ENCODE assay signal across 1 cellular context in the genomic region with DNA sequence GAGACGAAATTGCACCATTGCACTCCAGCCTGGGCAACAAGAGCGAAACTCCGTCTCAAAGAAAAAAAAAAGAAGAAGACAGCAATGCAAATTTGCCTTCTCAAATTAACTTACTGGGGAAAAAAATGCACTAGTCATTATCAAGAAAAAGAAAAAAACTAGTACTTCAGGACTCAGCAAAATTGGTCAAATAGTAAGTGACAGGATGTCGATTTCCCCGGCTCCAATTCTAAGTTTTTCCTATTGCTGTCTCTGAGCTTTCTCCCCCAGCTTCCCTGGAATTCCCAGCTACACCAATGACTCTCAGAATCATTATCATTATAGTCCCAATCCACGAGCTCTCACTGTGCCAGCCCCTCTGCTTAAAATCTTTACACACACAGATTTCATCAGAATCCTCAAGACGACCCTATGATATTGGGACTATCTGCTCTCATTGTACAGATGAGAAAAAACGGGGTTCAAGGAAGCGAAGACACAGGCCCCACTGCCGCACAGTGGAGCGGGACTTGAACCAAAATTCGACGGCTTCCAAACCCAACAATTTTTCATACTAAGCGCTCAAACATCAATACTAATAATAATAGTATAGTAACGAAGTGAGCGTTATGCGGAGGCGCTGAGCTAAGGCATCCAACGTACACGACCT.
TF ChIP-seq lines count a peak whose summit lies in the region.

No MANE protein-coding gene starts in this region.

TF ChIP-seq in K562, 482 proteins besides CTCF, POLR2A, EP300 and RAD21 (continued from another document):
- TF ChIP-seq, protein P1, sequence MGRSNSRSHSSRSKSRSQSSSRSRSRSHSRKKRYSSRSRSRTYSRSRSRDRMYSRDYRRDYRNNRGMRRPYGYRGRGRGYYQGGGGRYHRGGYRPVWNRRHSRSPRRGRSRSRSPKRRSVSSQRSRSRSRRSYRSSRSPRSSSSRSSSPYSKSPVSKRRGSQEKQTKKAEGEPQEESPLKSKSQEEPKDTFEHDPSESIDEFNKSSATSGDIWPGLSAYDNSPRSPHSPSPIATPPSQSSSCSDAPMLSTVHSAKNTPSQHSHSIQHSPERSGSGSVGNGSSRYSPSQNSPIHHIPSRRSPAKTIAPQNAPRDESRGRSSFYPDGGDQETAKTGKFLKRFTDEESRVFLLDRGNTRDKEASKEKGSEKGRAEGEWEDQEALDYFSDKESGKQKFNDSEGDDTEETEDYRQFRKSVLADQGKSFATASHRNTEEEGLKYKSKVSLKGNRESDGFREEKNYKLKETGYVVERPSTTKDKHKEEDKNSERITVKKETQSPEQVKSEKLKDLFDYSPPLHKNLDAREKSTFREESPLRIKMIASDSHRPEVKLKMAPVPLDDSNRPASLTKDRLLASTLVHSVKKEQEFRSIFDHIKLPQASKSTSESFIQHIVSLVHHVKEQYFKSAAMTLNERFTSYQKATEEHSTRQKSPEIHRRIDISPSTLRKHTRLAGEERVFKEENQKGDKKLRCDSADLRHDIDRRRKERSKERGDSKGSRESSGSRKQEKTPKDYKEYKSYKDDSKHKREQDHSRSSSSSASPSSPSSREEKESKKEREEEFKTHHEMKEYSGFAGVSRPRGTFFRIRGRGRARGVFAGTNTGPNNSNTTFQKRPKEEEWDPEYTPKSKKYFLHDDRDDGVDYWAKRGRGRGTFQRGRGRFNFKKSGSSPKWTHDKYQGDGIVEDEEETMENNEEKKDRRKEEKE (IDR thresholded peaks at IDR 0.05; ENCODE audit: borderline replicate concordance in 1 of 2, control insufficient read depth in 1 of 2, low read depth in 2 of 2, low read length in 1 of 2) = no peak
- TF ChIP-seq, protein P2, sequence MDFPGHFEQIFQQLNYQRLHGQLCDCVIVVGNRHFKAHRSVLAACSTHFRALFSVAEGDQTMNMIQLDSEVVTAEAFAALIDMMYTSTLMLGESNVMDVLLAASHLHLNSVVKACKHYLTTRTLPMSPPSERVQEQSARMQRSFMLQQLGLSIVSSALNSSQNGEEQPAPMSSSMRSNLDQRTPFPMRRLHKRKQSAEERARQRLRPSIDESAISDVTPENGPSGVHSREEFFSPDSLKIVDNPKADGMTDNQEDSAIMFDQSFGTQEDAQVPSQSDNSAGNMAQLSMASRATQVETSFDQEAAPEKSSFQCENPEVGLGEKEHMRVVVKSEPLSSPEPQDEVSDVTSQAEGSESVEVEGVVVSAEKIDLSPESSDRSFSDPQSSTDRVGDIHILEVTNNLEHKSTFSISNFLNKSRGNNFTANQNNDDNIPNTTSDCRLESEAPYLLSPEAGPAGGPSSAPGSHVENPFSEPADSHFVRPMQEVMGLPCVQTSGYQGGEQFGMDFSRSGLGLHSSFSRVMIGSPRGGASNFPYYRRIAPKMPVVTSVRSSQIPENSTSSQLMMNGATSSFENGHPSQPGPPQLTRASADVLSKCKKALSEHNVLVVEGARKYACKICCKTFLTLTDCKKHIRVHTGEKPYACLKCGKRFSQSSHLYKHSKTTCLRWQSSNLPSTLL (IDR thresholded peaks at IDR 0.05) = no peak
- no peak for TF ChIP-seq ZNF766 (CRISPR knock-in tag; conservative IDR thresholded peaks at IDR 0.05)
- TF ChIP-seq SAFB2 (IDR thresholded peaks at IDR 0.05; ENCODE audit: borderline replicate concordance, low read depth, low read length, severe bottlenecking) = no peak
- TF ChIP-seq KLF16 (IDR thresholded peaks at IDR 0.05) = no peak
- TF ChIP-seq ZNF3 (CRISPR knock-in tag; IDR thresholded peaks at IDR 0.05) = no peak
- 0 out of 2 replicates have a peak, but pooled peaks have one; percentile 3 for TF ChIP-seq SOX6 (IDR thresholded peaks at IDR 0.05)
- no peak for TF ChIP-seq ZNF384 (IDR thresholded peaks at IDR 0.05; ENCODE audit: low read depth, low read length)
